Comparison of ENCODE assay signal across 1 cellular context in genomic region chr7:30162133-30162532, GRCh38.
TF ChIP-seq lines count a peak whose summit lies in the region.

No MANE protein-coding gene starts in this region.

TF ChIP-seq in SK-N-SH treated with all-trans-retinoic acid at 6 μM for 48 hours, 23 proteins besides CTCF, POLR2A, EP300 and RAD21 (continued from another document):
- TF ChIP-seq TSHZ2 (CRISPR knock-in tag; IDR thresholded peaks at IDR 0.05) (no peak), SNAI2 (CRISPR knock-in tag; IDR thresholded peaks at IDR 0.05) (no peak), ISL1 (CRISPR knock-in tag; IDR thresholded peaks at IDR 0.05) (no peak), PPARA (CRISPR knock-in tag; IDR thresholded peaks at IDR 0.05; ENCODE audit: borderline replicate concordance) (no peak), ESRRG (CRISPR knock-in tag; IDR thresholded peaks at IDR 0.05) (no peak), CSDC2 (CRISPR knock-in tag; IDR thresholded peaks at IDR 0.05) (no peak), ZFP30 (CRISPR knock-in tag; IDR thresholded peaks at IDR 0.05) (no peak)
- TF ChIP-seq, protein P1, sequence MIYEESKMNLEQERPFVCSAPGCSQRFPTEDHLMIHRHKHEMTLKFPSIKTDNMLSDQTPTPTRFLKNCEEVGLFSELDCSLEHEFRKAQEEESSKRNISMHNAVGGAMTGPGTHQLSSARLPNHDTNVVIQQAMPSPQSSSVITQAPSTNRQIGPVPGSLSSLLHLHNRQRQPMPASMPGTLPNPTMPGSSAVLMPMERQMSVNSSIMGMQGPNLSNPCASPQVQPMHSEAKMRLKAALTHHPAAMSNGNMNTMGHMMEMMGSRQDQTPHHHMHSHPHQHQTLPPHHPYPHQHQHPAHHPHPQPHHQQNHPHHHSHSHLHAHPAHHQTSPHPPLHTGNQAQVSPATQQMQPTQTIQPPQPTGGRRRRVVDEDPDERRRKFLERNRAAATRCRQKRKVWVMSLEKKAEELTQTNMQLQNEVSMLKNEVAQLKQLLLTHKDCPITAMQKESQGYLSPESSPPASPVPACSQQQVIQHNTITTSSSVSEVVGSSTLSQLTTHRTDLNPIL (CRISPR knock-in tag; IDR thresholded peaks at IDR 0.05; ENCODE audit: low read depth) = no peak
